ENCODE assay signal across 8 cellular contexts in the genomic region with DNA sequence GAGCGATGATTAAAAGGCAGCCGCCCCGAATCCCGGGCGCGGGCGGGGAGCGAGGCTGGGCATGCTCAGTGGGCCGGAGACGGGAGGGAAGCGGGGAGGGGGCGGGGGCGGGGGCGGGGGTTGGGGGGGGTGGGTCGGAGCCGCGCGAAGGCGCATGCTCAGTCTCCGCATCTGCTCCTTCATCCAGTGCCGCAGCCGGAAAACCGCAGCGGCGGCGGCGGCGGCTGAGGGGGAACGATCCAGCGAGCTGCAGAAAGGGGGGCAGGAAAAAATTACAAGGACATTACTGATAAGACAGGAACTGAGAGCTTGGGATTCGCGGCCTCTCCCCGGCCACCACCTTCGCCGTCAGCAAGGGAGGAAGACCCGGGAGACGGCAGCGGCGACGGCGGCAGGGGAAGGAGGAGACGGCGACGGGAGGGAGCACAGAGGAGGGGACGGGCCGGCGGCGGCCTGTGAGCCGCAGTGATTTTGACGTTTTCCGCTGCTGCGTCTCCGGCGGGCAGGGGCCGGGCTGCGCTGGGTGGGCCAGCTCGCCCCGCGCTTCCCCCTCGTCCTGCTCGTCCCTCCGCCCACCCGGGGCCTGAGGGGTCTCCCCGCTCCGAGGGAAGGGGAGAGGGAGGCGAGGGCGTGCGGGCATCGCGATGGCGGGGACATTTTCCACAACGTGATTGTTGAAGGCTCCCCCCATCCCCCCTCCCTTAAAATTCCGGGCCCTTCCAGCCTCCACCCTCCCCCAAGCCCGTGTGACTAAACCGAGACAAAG. TPM values are rescaled to one million over a fixed set of nuclear protein-coding genes. Genes with fewer than 3 reads are reported as not detected.
DNase-seq lines count a peak whose midpoint lies in the region; ATAC-seq and TF ChIP-seq lines count a peak whose summit lies in the region.

TSS of gene CAMSAP2 (plus strand) at position 161 of the 766 bp plus-strand sequence. CDS start 935 bp downstream, outside the sequence.

- no peaks in the 10 kb centered on the region for H3K9me3 Mint-ChIP-seq in activated naive CD8-positive, alpha-beta T cell (ENCODE audit: low read depth)

- no peaks in the 10 kb centered on the region for H4K20me1 ChIP-seq in Loucy (ENCODE audit: insufficient read depth, low read length, poor library complexity, severe bottlenecking)

- H3K27me3 ChIP-seq in Loucy (ENCODE audit: insufficient read depth, low read length, poor library complexity, severe bottlenecking): no peaks in the 10 kb centered on the region

- no peaks in the 10 kb centered on the region for H3K27me3 Mint-ChIP-seq in activated naive CD8-positive, alpha-beta T cell

- no peaks in the 10 kb centered on the region for H3K79me2 ChIP-seq in Loucy (ENCODE audit: insufficient read depth, low read length)

- peak within 1 kb of the TSS; percentile 78 for H3K27ac Mint-ChIP-seq in activated naive CD8-positive, alpha-beta T cell

- H3K36me3 Mint-ChIP-seq in activated naive CD8-positive, alpha-beta T cell: no peaks in the 10 kb centered on the region

- peak within 1 kb of the TSS; percentile 82 for H3K4me2 ChIP-seq in Loucy (ENCODE audit: low read depth, low read length, poor library complexity, severe bottlenecking)

- peaks cover 31% of the 10 kb centered on the region for H3K4me1 Mint-ChIP-seq in activated naive CD8-positive, alpha-beta T cell (ENCODE audit: low read depth)

- H3K36me3 ChIP-seq in Loucy (ENCODE audit: insufficient read depth, low read length): no peaks in the 10 kb centered on the region

- H3F3A ChIP-seq in Loucy (ENCODE audit: low read depth): 0 out of 2 replicates have a peak, but pooled peaks cover 3% of the 10 kb centered on the region

- peak within 1 kb of the TSS; percentile 93 for H3K4me3 Mint-ChIP-seq in activated naive CD8-positive, alpha-beta T cell

- peak within 1 kb of the TSS; percentile 60 for H3K9ac ChIP-seq in Loucy (ENCODE audit: low read depth, low read length, poor library complexity, severe bottlenecking)

- peak within 1 kb of the TSS; percentile 93 for H2AFZ ChIP-seq in Loucy (ENCODE audit: low read length)

- H3K4me1 ChIP-seq in Loucy (ENCODE audit: insufficient read depth, low read length, poor library complexity, severe bottlenecking): peaks cover 32% of the 10 kb centered on the region

- TF ChIP-seq CTCF in Loucy (conservative IDR thresholded peaks at IDR 0.05; ENCODE audit: low read length) (no peak), omental fat pad (IDR thresholded peaks at IDR 0.05) (no peak)

- DNase-seq in DMS153 (lab: John Stamatoyannopoulos, UW) (peak; percentile 93), glomerular endothelial cell (ENCODE audit: extremely low read depth, low read depth, low spot score) (no peak), omental fat pad (ENCODE audit: low spot score) (peak; percentile 55)

- ATAC-seq in GM21723 (IDR thresholded peaks at IDR 0.05; ENCODE audit: unreplicated experiment): peak; percentile 57
- peak; percentile 87 for ATAC-seq in SK-N-SH treated with all-trans-retinoic acid at 6 μM for 48 hours
- peak; percentile 91 for ATAC-seq in omental fat pad (ENCODE audit: low FRiP score)

- H3K27ac ChIP-seq in temporal lobe (ENCODE audit: low read depth, low read length): peak within 1 kb of the TSS; percentile 93

- peak within 1 kb of the TSS; percentile 91 for H3K4me3 ChIP-seq in Loucy (ENCODE audit: low read length, poor library complexity, severe bottlenecking)

- H3K9me3 ChIP-seq in Loucy (ENCODE audit: insufficient read depth, low read depth, low read length): no peaks in the 10 kb centered on the region

- H3K9me2 ChIP-seq in Loucy (replicated peaks; ENCODE audit: low read depth, low read length): no peaks in the 10 kb centered on the region

TF ChIP-seq in SK-N-SH treated with all-trans-retinoic acid at 6 μM for 48 hours, 23 proteins besides CTCF, POLR2A, EP300 and RAD21:
- TF ChIP-seq, protein P1, sequence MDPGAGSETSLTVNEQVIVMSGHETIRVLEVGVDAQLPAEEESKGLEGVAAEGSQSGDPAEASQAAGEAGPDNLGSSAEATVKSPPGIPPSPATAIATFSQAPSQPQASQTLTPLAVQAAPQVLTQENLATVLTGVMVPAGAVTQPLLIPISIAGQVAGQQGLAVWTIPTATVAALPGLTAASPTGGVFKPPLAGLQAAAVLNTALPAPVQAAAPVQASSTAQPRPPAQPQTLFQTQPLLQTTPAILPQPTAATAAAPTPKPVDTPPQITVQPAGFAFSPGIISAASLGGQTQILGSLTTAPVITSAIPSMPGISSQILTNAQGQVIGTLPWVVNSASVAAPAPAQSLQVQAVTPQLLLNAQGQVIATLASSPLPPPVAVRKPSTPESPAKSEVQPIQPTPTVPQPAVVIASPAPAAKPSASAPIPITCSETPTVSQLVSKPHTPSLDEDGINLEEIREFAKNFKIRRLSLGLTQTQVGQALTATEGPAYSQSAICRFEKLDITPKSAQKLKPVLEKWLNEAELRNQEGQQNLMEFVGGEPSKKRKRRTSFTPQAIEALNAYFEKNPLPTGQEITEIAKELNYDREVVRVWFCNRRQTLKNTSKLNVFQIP (CRISPR knock-in tag; IDR thresholded peaks at IDR 0.05; ENCODE audit: borderline replicate concordance, low read depth): 0 out of 2 replicates have a peak, but pooled peaks have one; percentile 55
- TF ChIP-seq ZFP3 (CRISPR knock-in tag; IDR thresholded peaks at IDR 0.05) (no peak), PATZ1 (CRISPR knock-in tag; IDR thresholded peaks at IDR 0.05; ENCODE audit: borderline replicate concordance) (peak; percentile 56), RARB (CRISPR knock-in tag; IDR thresholded peaks at IDR 0.05) (0 out of 2 replicates have a peak, but pooled peaks have one; percentile 60)

RNA-seq across cellular contexts. Expression of gene CAMSAP2, which starts in this region (rescaled TPM):
- 23.2 and 36.3 TPM in 2 replicates for total RNA-seq in glomerular endothelial cell
- 10 to 100 TPM; 37.2 to 65.2 (median 44.5) TPM for total RNA-seq in omental fat pad
- total RNA-seq in temporal lobe: 112 TPM
